In genomic region chr6:88614306-88614877, GRCh38 we compare ENCODE assay signal across 22 cellular contexts.
"Had no signal": no experiment of that assay in that cellular context is flagged by ENCODE, and none has a peak within 500 bp of the region (broad histone marks: within the 10 kb centered on the region; RNA-seq: fewer than 3 reads in every experiment).

No MANE protein-coding gene starts in this region.

- ATAC-seq: activated CD4-positive, CD25-positive, alpha-beta regulatory T cell treated with anti-CD3 and anti-CD28 coated beads, Interleukin-2, amount 50 U/mL, for 24 hours; heart right ventricle; left colon; naive thymus-derived CD8-positive, alpha-beta T cell; sciatic nerve; stimulated activated effector memory CD8-positive, alpha-beta T cell treated with anti-CD3 and anti-CD28 coated beads, Interleukin-12 subunit alpha, Interleukin-12 subunit beta, amount 100 ng/mL, for 72 hours had no signal

- H3K27ac Mint-ChIP-seq: activated CD4-positive, alpha-beta memory T cell treated with anti-CD3 and anti-CD28 coated beads, Interleukin-2, amount 10 ng/mL, durations not matched to agents 7 days and 5 days; activated CD4-positive, alpha-beta T cell treated with anti-CD3 and anti-CD28 coated beads, Interleukin-2, amount 10 ng/mL, durations not matched to agents 24 days and 14 days; activated naive CD4-positive, alpha-beta T cell treated with anti-CD3 and anti-CD28 coated beads, Interleukin-2, amount 10 ng/mL, durations not matched to agents 7 days and 5 days; brain; neural progenitor cell; stimulated activated effector memory CD8-positive, alpha-beta T cell treated with anti-CD3 and anti-CD28 coated beads, Interleukin-12 subunit alpha, Interleukin-12 subunit beta, amount 100 ng/mL, for 72 hours had no signal

- H3K4me1 Mint-ChIP-seq: activated CD4-positive, alpha-beta memory T cell treated with anti-CD3 and anti-CD28 coated beads, Interleukin-2, amount 10 ng/mL, durations not matched to agents 7 days and 5 days; activated CD4-positive, alpha-beta T cell treated with anti-CD3 and anti-CD28 coated beads, Interleukin-2, amount 10 ng/mL, durations not matched to agents 24 days and 14 days; activated naive CD4-positive, alpha-beta T cell treated with anti-CD3 and anti-CD28 coated beads, Interleukin-2, amount 10 ng/mL, durations not matched to agents 7 days and 5 days; stimulated activated effector memory CD8-positive, alpha-beta T cell treated with anti-CD3 and anti-CD28 coated beads, Interleukin-12 subunit alpha, Interleukin-12 subunit beta, amount 100 ng/mL, for 72 hours had no signal

- H3K4me3 ChIP-seq: heart right ventricle, neural progenitor cell, transverse colon had no signal

- H3K27ac ChIP-seq: heart right ventricle, neural progenitor cell, transverse colon had no signal

- H3K4me3 Mint-ChIP-seq: activated CD4-positive, alpha-beta memory T cell treated with anti-CD3 and anti-CD28 coated beads, Interleukin-2, amount 10 ng/mL, durations not matched to agents 7 days and 5 days; activated CD4-positive, alpha-beta T cell treated with anti-CD3 and anti-CD28 coated beads, Interleukin-2, amount 10 ng/mL, durations not matched to agents 24 days and 14 days; activated naive CD4-positive, alpha-beta T cell treated with anti-CD3 and anti-CD28 coated beads, Interleukin-2, amount 10 ng/mL, durations not matched to agents 7 days and 5 days; brain; neural progenitor cell; stimulated activated effector memory CD8-positive, alpha-beta T cell treated with anti-CD3 and anti-CD28 coated beads, Interleukin-12 subunit alpha, Interleukin-12 subunit beta, amount 100 ng/mL, for 72 hours had no signal

- H3K4me2 ChIP-seq: neural progenitor cell had no signal

- H3K4me1 ChIP-seq: heart right ventricle, neural progenitor cell, transverse colon had no signal

- H3K27me3 Mint-ChIP-seq: activated CD4-positive, alpha-beta memory T cell treated with anti-CD3 and anti-CD28 coated beads, Interleukin-2, amount 10 ng/mL, durations not matched to agents 7 days and 5 days; activated CD4-positive, alpha-beta T cell treated with anti-CD3 and anti-CD28 coated beads, Interleukin-2, amount 10 ng/mL, durations not matched to agents 24 days and 14 days; activated naive CD4-positive, alpha-beta T cell treated with anti-CD3 and anti-CD28 coated beads, Interleukin-2, amount 10 ng/mL, durations not matched to agents 7 days and 5 days; brain; naive thymus-derived CD8-positive, alpha-beta T cell had no signal

- DNase-seq: activated CD4-positive, alpha-beta memory T cell treated with anti-CD3 and anti-CD28 coated beads, Interleukin-2, amount 10 ng/mL, durations not matched to agents 7 days and 5 days; activated CD4-positive, alpha-beta T cell treated with anti-CD3 and anti-CD28 coated beads, Interleukin-2, amount 10 ng/mL, durations not matched to agents 24 days and 14 days; activated effector memory CD4-positive, alpha-beta T cell treated with anti-CD3 and anti-CD28 coated beads, Interleukin-2, amount 50 U/mL, for 16 hours; activated naive CD4-positive, alpha-beta T cell treated with anti-CD3 and anti-CD28 coated beads, Interleukin-2, amount 10 ng/mL, durations not matched to agents 7 days and 5 days; aorta; caudate nucleus; dermis blood vessel endothelial cell; effector CD8-positive, alpha-beta T cell; erythroblast; foreskin fibroblast; heart right ventricle; left colon; mesendoderm; naive thymus-derived CD8-positive, alpha-beta T cell; small intestine; stimulated activated CD4-positive, alpha-beta T cell treated with anti-CD3 and anti-CD28 coated beads, Interleukin-2, amount 100 ng/mL, for 24 hours; transverse colon had no signal

- H3K9me3 Mint-ChIP-seq: activated naive CD4-positive, alpha-beta T cell treated with anti-CD3 and anti-CD28 coated beads, Interleukin-2, amount 10 ng/mL, durations not matched to agents 7 days and 5 days; neural progenitor cell had no signal

- H3K9me3 ChIP-seq: heart right ventricle, transverse colon had no signal

- H3K36me3 ChIP-seq: neural progenitor cell had no signal

- H3K27me3 ChIP-seq: heart right ventricle, neural progenitor cell, transverse colon had no signal
